9 cellular contexts compared by ENCODE assay signal in genomic region chr11:73314121-73314948, GRCh38. TPM values are rescaled to one million over a fixed set of nuclear protein-coding genes. Genes with fewer than 3 reads are reported as not detected.
DNase-seq lines count a peak whose midpoint lies in the region; ATAC-seq, FAIRE-seq and TF ChIP-seq lines count a peak whose summit lies in the region.
"Had no signal": no experiment of that assay in that cellular context is flagged by ENCODE, and none has a peak within 500 bp of the region (broad histone marks: within the 10 kb centered on the region; RNA-seq: fewer than 3 reads in every experiment).

No MANE protein-coding gene starts in this region.

- peaks cover 6% of the 10 kb centered on the region for H3K36me3 Mint-ChIP-seq in glutamatergic neuron (ENCODE audit: unreplicated experiment)

- H3K27ac ChIP-seq in RWPE2 (ENCODE audit: poor library complexity, severe bottlenecking): no peak overlapping the region

- H3K27me3 Mint-ChIP-seq in glutamatergic neuron (ENCODE audit: unreplicated experiment): peaks cover 17% of the 10 kb centered on the region

- H3K36me3 ChIP-seq in RWPE2 (ENCODE audit: low read depth): no peaks in the 10 kb centered on the region

- DNase-seq in GM18507 (ENCODE audit: extremely low spot score, insufficient read length, low read depth) (no peak), RWPE2 (ENCODE audit: low spot score) (no peak), glutamatergic neuron (no peak), renal cortical epithelial cell (ENCODE audit: low read depth) (peak; percentile 94), DMS79 (lab: John Stamatoyannopoulos, UW) (no peak), SKM-1 treated with dmso at 0.1 percent for 144 hours (lab: John Stamatoyannopoulos, UW; ENCODE audit: unreplicated experiment) (no peak)
- no peak for DNase-seq in activated T-cell treated with anti-CD3 and anti-CD28 coated beads, Interleukin-2, amount 50 U/mL, for 1 hour

- peak overlapping the region; percentile 80 for H3K27ac Mint-ChIP-seq in glutamatergic neuron (ENCODE audit: unreplicated experiment)

- ATAC-seq in RWPE2 (ENCODE audit: low read depth) (peak; percentile 4; the same call in 1 of the 3 replicates), GM21529 (IDR thresholded peaks at IDR 0.05; ENCODE audit: unreplicated experiment) (no peak)

- H3K4me1 ChIP-seq in RWPE2 (ENCODE audit: insufficient read depth, poor library complexity, severe bottlenecking): peaks cover 5% of the 10 kb centered on the region

- H3K27me3 ChIP-seq in RWPE2 (ENCODE audit: insufficient read depth, poor library complexity, severe bottlenecking): no peaks in the 10 kb centered on the region

- peaks cover 22% of the 10 kb centered on the region for H3K4me1 Mint-ChIP-seq in glutamatergic neuron (ENCODE audit: low read depth, unreplicated experiment)

- peak; percentile 44 for FAIRE-seq in GM18507 (lab: Jason Lieb, UNC)

- H3K9me3 Mint-ChIP-seq in glutamatergic neuron (ENCODE audit: unreplicated experiment): peaks cover 8% of the 10 kb centered on the region

- H3K4me3 ChIP-seq in RWPE2 (ENCODE audit: severe bottlenecking): no peak overlapping the region

- H3K4me3 Mint-ChIP-seq in glutamatergic neuron (ENCODE audit: unreplicated experiment): no peak overlapping the region

- no peaks in the 10 kb centered on the region for H3K9me3 ChIP-seq in RWPE2 (ENCODE audit: severe bottlenecking)

- TF ChIP-seq CTCF in RWPE2 (IDR thresholded peaks at IDR 0.05; ENCODE audit: poor library complexity, severe bottlenecking) (no peak), glutamatergic neuron (IDR thresholded peaks at IDR 0.05; ENCODE audit: partially characterized antibody, unreplicated experiment) (no peak)

RNA-seq across cellular contexts. Expression of gene ARHGEF17, which starts 6.3 kb away (rescaled TPM):
- 43.3 TPM for total RNA-seq in glutamatergic neuron (ENCODE audit: unreplicated experiment)
- total RNA-seq in renal cortical epithelial cell: 13.7 and 67.5 TPM in 2 replicates

RNA-seq across cellular contexts. Expression of gene P2RY6, which starts 42.2 kb away (rescaled TPM):
- not detected for total RNA-seq in glutamatergic neuron (ENCODE audit: unreplicated experiment)
- total RNA-seq in renal cortical epithelial cell: 3.6 and 10.9 TPM in 2 replicates
- total RNA-seq: NCI-H460 had no signal
